8 cellular contexts compared by ENCODE assay signal in genomic region chr2:110054521-110055407, GRCh38.
DNase-seq lines count a peak whose midpoint lies in the region; ATAC-seq and TF ChIP-seq lines count a peak whose summit lies in the region.
"Not testable (repeated sequence)": the region's sequence is repeated elsewhere in the genome, so short reads cannot be mapped to it uniquely, and the experiment has no call there.

No MANE protein-coding gene starts in this region.

- not testable (repeated sequence) for H3K9me3 Mint-ChIP-seq in Calu3 (ENCODE audit: low read depth, unreplicated experiment)

- H3K4me1 Mint-ChIP-seq in Calu3 (ENCODE audit: low read depth, unreplicated experiment), result not testable (repeated sequence)

- not testable (repeated sequence) for H3K9me3 ChIP-seq in left ventricle myocardium inferior (replicated peaks); lung (ENCODE audit: control insufficient read depth in 2 of 2, insufficient read depth in 1 of 2, low read length in 1 of 2); parathyroid adenoma (ENCODE audit: control insufficient read depth, low read length); tibial artery

- 51 to 75% methylated on average over 2 to 3 of the region's 11 CpGs for WGBS in lung, 2 donors

- not testable (repeated sequence) for H3K36me3 Mint-ChIP-seq in Calu3 (ENCODE audit: insufficient read depth, unreplicated experiment)

- ATAC-seq in lung (ENCODE audit: insufficient read depth, low FRiP score), result peak; percentile 50

- H3K27ac Mint-ChIP-seq in Calu3 (ENCODE audit: unreplicated experiment), result peak overlapping the region; percentile 71

- peak overlapping the region; percentile 60 for H3K27ac ChIP-seq in left ventricle myocardium inferior (replicated peaks)
- H3K27ac ChIP-seq in lung (ENCODE audit: low read depth in 1 of 2, low read length in 1 of 2), result not testable (repeated sequence)
- peak overlapping the region; percentile 25 for H3K27ac ChIP-seq in parathyroid adenoma
- H3K27ac ChIP-seq in tibial artery, result peak overlapping the region in 1 of 2 donors; percentile 49

- H3K9ac ChIP-seq in parathyroid adenoma, result not testable (repeated sequence)

- BruUV-seq in Calu3 (replicated peaks; lab: Mats Ljungman, UMichigan), result TSS peak; percentile 93

- not testable (repeated sequence) for H3K79me2 ChIP-seq in parathyroid adenoma

- TF ChIP-seq CTCF in Calu3 (IDR thresholded peaks at IDR 0.05; ENCODE audit: unreplicated experiment); epithelial cell of esophagus (IDR thresholded peaks at IDR 0.05; ENCODE audit: insufficient read depth, low read depth, low read length, missing control alignments); left ventricle myocardium inferior (IDR thresholded peaks at IDR 0.05; ENCODE audit: borderline replicate concordance); lung (IDR thresholded peaks at IDR 0.05; ENCODE audit: control extremely low read depth, extremely low read depth); parathyroid adenoma (IDR thresholded peaks at IDR 0.05); tibial artery (IDR thresholded peaks at IDR 0.05): not testable (repeated sequence)

- H2AFZ ChIP-seq in parathyroid adenoma, result peak overlapping the region; percentile 14

- H3K4me3 ChIP-seq in epithelial cell of esophagus (ENCODE audit: low read length); left ventricle myocardium inferior; lung; parathyroid adenoma (ENCODE audit: low read depth, low read length); tibial artery: not testable (repeated sequence)

- DNase-seq in Calu3 (peak; percentile 56), M059J (ENCODE audit: low read depth) (peak; percentile 65), astrocyte of the hippocampus (ENCODE audit: low read depth, low spot score) (peak; percentile 80), epithelial cell of esophagus (ENCODE audit: low read depth) (peak; percentile 35), left ventricle myocardium inferior (peak; percentile 39), tibial artery (peak; percentile 23 to 73)
- not testable (repeated sequence) for DNase-seq in lung (ENCODE audit: low spot score)

- not testable (repeated sequence) for H3K27me3 ChIP-seq in left ventricle myocardium inferior (ENCODE audit: low read depth); lung (ENCODE audit: control insufficient read depth, insufficient read depth); parathyroid adenoma (ENCODE audit: control insufficient read depth, insufficient read depth, low read length); tibial artery

- H3K4me2 ChIP-seq in parathyroid adenoma (ENCODE audit: low read length), result not testable (repeated sequence)

- not testable (repeated sequence) for H3K36me3 ChIP-seq in left ventricle myocardium inferior; lung (ENCODE audit: control insufficient read depth in 2 of 2, insufficient read depth in 2 of 2, low read length in 2 of 2); parathyroid adenoma (ENCODE audit: control insufficient read depth, insufficient read depth, low read length); tibial artery

- H3K4me3 Mint-ChIP-seq in Calu3 (ENCODE audit: low read depth, unreplicated experiment), result not testable (repeated sequence)

- not testable (repeated sequence) for H3K27me3 Mint-ChIP-seq in Calu3 (ENCODE audit: unreplicated experiment)

- CTCF ChIA-PET in Calu3 (lab: Charles Lee), result not testable (repeated sequence)

- intact Hi-C loops in Calu3 (cut with micrococcal nuclease; ENCODE audit: unreplicated experiment); left ventricle myocardium inferior (cut with micrococcal nuclease); tibial artery (cut with DNase I; ENCODE audit: low total_unique reads): not testable (repeated sequence)

- not testable (repeated sequence) for H3K4me1 ChIP-seq in left ventricle myocardium inferior; lung (ENCODE audit: control insufficient read depth in 2 of 2, insufficient read depth in 2 of 2, low read length in 2 of 2); parathyroid adenoma; tibial artery
